1 cellular context compared by ENCODE assay signal in genomic region chr7:37977243-37977642, GRCh38.
TF ChIP-seq lines count a peak whose summit lies in the region.

No MANE protein-coding gene starts in this region.

TF ChIP-seq in A549, 52 proteins besides CTCF, POLR2A, EP300 and RAD21 (continued from another document):
- TF ChIP-seq HMGXB4 (CRISPR knock-in tag; IDR thresholded peaks at IDR 0.05; ENCODE audit: borderline replicate concordance), result no peak
- TF ChIP-seq NPAS2 (CRISPR knock-in tag; IDR thresholded peaks at IDR 0.05; ENCODE audit: borderline replicate concordance), result no peak
- TF ChIP-seq FOSL2 (IDR thresholded peaks at IDR 0.05), result no peak
- TF ChIP-seq FOSL2 (CRISPR knock-in tag; IDR thresholded peaks at IDR 0.05), result no peak
- no peak for TF ChIP-seq E2F6 (IDR thresholded peaks at IDR 0.05; ENCODE audit: borderline replicate concordance, low read depth)
- TF ChIP-seq HES2 (IDR thresholded peaks at IDR 0.05), result no peak
- no peak for TF ChIP-seq PHF8 (IDR thresholded peaks at IDR 0.05; ENCODE audit: borderline replicate concordance, low read depth)
- no peak for TF ChIP-seq REST (IDR thresholded peaks at IDR 0.05)
- TF ChIP-seq FOXS1 (CRISPR knock-in tag; IDR thresholded peaks at IDR 0.05), result no peak
